37 cellular contexts compared by ENCODE assay signal in genomic region chrX:115697806-115698205, GRCh38.
"Had no signal": no experiment of that assay in that cellular context is flagged by ENCODE, and none has a peak within 500 bp of the region (broad histone marks: within the 10 kb centered on the region; RNA-seq: fewer than 3 reads in every experiment).

No MANE protein-coding gene starts in this region.

- H3K27me3 Mint-ChIP-seq: activated CD4-positive, alpha-beta memory T cell treated with anti-CD3 and anti-CD28 coated beads for 36 hours; activated CD4-positive, alpha-beta T cell treated with anti-CD3 and anti-CD28 coated beads for 36 hours; activated CD4-positive, alpha-beta T cell treated with anti-CD3 and anti-CD28 coated beads, Interleukin-2, amount 10 ng/mL, durations not matched to agents 24 days and 14 days; activated CD8-positive, alpha-beta memory T cell treated with anti-CD3 and anti-CD28 coated beads, Interleukin-2, amount 10 ng/mL, durations not matched to agents 7 days and 5 days; activated naive CD8-positive, alpha-beta T cell treated with anti-CD3 and anti-CD28 coated beads for 36 hours; activated naive CD8-positive, alpha-beta T cell treated with anti-CD3 and anti-CD28 coated beads, Interleukin-2, amount 50 U/mL, for 24 hours; central memory CD8-positive, alpha-beta T cell; dendritic cell treated with granulocyte-macrophage colony-stimulating factor and Interleukin-4, amounts not matched to agents 40 ng/mL and 50 ng/mL, for 4 days; T-helper 17 cell had no signal

- ATAC-seq: activated CD4-positive, alpha-beta T cell treated with anti-CD3 and anti-CD28 coated beads for 36 hours; activated CD8-positive, alpha-beta memory T cell treated with anti-CD3 and anti-CD28 coated beads, Interleukin-2, amount 10 ng/mL, durations not matched to agents 7 days and 5 days; activated CD8-positive, alpha-beta T cell treated with anti-CD3 and anti-CD28 coated beads, Interleukin-2, amount 10 ng/mL, durations not matched to agents 7 days and 5 days; activated naive CD8-positive, alpha-beta T cell treated with anti-CD3 and anti-CD28 coated beads, Interleukin-2, amount 50 U/mL, for 24 hours; esophagus mucosa; foreskin keratinocyte; gastrocnemius medialis; heart left ventricle; T-helper 17 cell had no signal

- H3K4me1 ChIP-seq: adrenal gland, breast epithelium, foreskin keratinocyte, gastrocnemius medialis, heart left ventricle had no signal

- H3K27ac Mint-ChIP-seq: activated CD4-positive, alpha-beta memory T cell treated with anti-CD3 and anti-CD28 coated beads for 36 hours; activated CD4-positive, alpha-beta T cell treated with anti-CD3 and anti-CD28 coated beads for 36 hours; activated CD4-positive, alpha-beta T cell treated with anti-CD3 and anti-CD28 coated beads, Interleukin-2, amount 10 ng/mL, durations not matched to agents 24 days and 14 days; activated CD8-positive, alpha-beta memory T cell treated with anti-CD3 and anti-CD28 coated beads, Interleukin-2, amount 10 ng/mL, durations not matched to agents 7 days and 5 days; activated CD8-positive, alpha-beta T cell treated with anti-CD3 and anti-CD28 coated beads, Interleukin-2, amount 10 ng/mL, durations not matched to agents 7 days and 5 days; activated naive CD4-positive, alpha-beta T cell treated with anti-CD3 and anti-CD28 coated beads for 36 hours; activated naive CD4-positive, alpha-beta T cell treated with anti-CD3 and anti-CD28 coated beads, Interleukin-2, amount 50 U/mL, for 24 hours; activated naive CD8-positive, alpha-beta T cell treated with anti-CD3 and anti-CD28 coated beads for 36 hours; activated naive CD8-positive, alpha-beta T cell treated with anti-CD3 and anti-CD28 coated beads, Interleukin-2, amount 50 U/mL, for 24 hours; activated T-helper 1 cell treated with anti-CD3 and anti-CD28 coated beads, Interleukin-12 subunit alpha, Interleukin-12 subunit beta, Interleukin-2, Interleukin-4 antibody, amounts not matched to agents 30 ng/mL and 10 ng/mL and 1 ng/mL, durations not matched to agents 14 hours and 24 hours and 36 hours; activated T-helper 2 cell treated with anti-CD3 and anti-CD28 coated beads, Interferon-gamma antibody, Interleukin-2, Interleukin-4, amounts not matched to agents 10 μg/mL and 5 μg/mL and 100 μg/mL, durations not matched to agents 14 hours and 24 hours and 36 hours; brain; dendritic cell treated with granulocyte-macrophage colony-stimulating factor and Interleukin-4, amounts not matched to agents 40 ng/mL and 50 ng/mL, for 4 days; endodermal cell; T-helper 17 cell; T-helper 2 cell treated with Interferon-gamma antibody and Interleukin-4, amounts not matched to agents 5 μg/mL and 100 μg/mL, for 36 hours had no signal

- H3K27me3 ChIP-seq: foreskin keratinocyte, gastrocnemius medialis had no signal

- H3K36me3 Mint-ChIP-seq: activated CD4-positive, alpha-beta memory T cell treated with anti-CD3 and anti-CD28 coated beads for 36 hours; activated CD8-positive, alpha-beta memory T cell treated with anti-CD3 and anti-CD28 coated beads, Interleukin-2, amount 10 ng/mL, durations not matched to agents 7 days and 5 days; activated naive CD4-positive, alpha-beta T cell treated with anti-CD3 and anti-CD28 coated beads, Interleukin-2, amount 50 U/mL, for 24 hours; activated naive CD8-positive, alpha-beta T cell treated with anti-CD3 and anti-CD28 coated beads for 36 hours; brain had no signal

- H3K9me3 ChIP-seq: adrenal gland, breast epithelium, gastrocnemius medialis, heart left ventricle had no signal

- H3K4me1 Mint-ChIP-seq: activated CD4-positive, alpha-beta T cell treated with anti-CD3 and anti-CD28 coated beads for 36 hours; activated CD4-positive, alpha-beta T cell treated with anti-CD3 and anti-CD28 coated beads, Interleukin-2, amount 10 ng/mL, durations not matched to agents 24 days and 14 days; activated CD8-positive, alpha-beta memory T cell treated with anti-CD3 and anti-CD28 coated beads, Interleukin-2, amount 10 ng/mL, durations not matched to agents 7 days and 5 days; activated naive CD4-positive, alpha-beta T cell treated with anti-CD3 and anti-CD28 coated beads, Interleukin-2, amount 50 U/mL, for 24 hours; activated naive CD8-positive, alpha-beta T cell treated with anti-CD3 and anti-CD28 coated beads for 36 hours; activated naive CD8-positive, alpha-beta T cell treated with anti-CD3 and anti-CD28 coated beads, Interleukin-2, amount 50 U/mL, for 24 hours; brain; central memory CD8-positive, alpha-beta T cell; T-helper 17 cell had no signal

- H3K4me3 Mint-ChIP-seq: activated CD4-positive, alpha-beta memory T cell treated with anti-CD3 and anti-CD28 coated beads for 36 hours; activated CD4-positive, alpha-beta T cell treated with anti-CD3 and anti-CD28 coated beads for 36 hours; activated CD4-positive, alpha-beta T cell treated with anti-CD3 and anti-CD28 coated beads, Interleukin-2, amount 10 ng/mL, durations not matched to agents 24 days and 14 days; activated CD8-positive, alpha-beta memory T cell treated with anti-CD3 and anti-CD28 coated beads, Interleukin-2, amount 10 ng/mL, durations not matched to agents 7 days and 5 days; activated CD8-positive, alpha-beta T cell treated with anti-CD3 and anti-CD28 coated beads, Interleukin-2, amount 10 ng/mL, durations not matched to agents 7 days and 5 days; activated naive CD4-positive, alpha-beta T cell treated with anti-CD3 and anti-CD28 coated beads for 36 hours; activated naive CD4-positive, alpha-beta T cell treated with anti-CD3 and anti-CD28 coated beads, Interleukin-2, amount 50 U/mL, for 24 hours; activated naive CD8-positive, alpha-beta T cell treated with anti-CD3 and anti-CD28 coated beads for 36 hours; activated naive CD8-positive, alpha-beta T cell treated with anti-CD3 and anti-CD28 coated beads, Interleukin-2, amount 50 U/mL, for 24 hours; activated T-helper 1 cell treated with anti-CD3 and anti-CD28 coated beads, Interleukin-12 subunit alpha, Interleukin-12 subunit beta, Interleukin-2, Interleukin-4 antibody, amounts not matched to agents 30 ng/mL and 10 ng/mL and 1 ng/mL, durations not matched to agents 14 hours and 24 hours and 36 hours; brain; central memory CD8-positive, alpha-beta T cell; dendritic cell treated with granulocyte-macrophage colony-stimulating factor and Interleukin-4, amounts not matched to agents 40 ng/mL and 50 ng/mL, for 4 days; endodermal cell; T-helper 17 cell; T-helper 2 cell treated with Interferon-gamma antibody and Interleukin-4, amounts not matched to agents 5 μg/mL and 100 μg/mL, for 36 hours had no signal

- DNase-seq: activated CD4-positive, alpha-beta memory T cell treated with anti-CD3 and anti-CD28 coated beads for 36 hours; activated CD4-positive, alpha-beta T cell treated with anti-CD3 and anti-CD28 coated beads for 36 hours; activated CD4-positive, alpha-beta T cell treated with anti-CD3 and anti-CD28 coated beads, Interleukin-2, amount 10 ng/mL, durations not matched to agents 24 days and 14 days; activated CD4-positive, CD25-positive, alpha-beta regulatory T cell; activated CD4-positive, CD25-positive, alpha-beta regulatory T cell treated with anti-CD3 and anti-CD28 coated beads, Interleukin-2, amount 50 U/mL, for 72 hours; activated CD8-positive, alpha-beta memory T cell treated with anti-CD3 and anti-CD28 coated beads, Interleukin-2, amount 10 ng/mL, durations not matched to agents 7 days and 5 days; activated CD8-positive, alpha-beta memory T cell treated with anti-CD3 and anti-CD28 coated beads, Interleukin-2, amount 50 U/mL, for 4 hours; activated CD8-positive, alpha-beta T cell treated with anti-CD3 and anti-CD28 coated beads, Interleukin-2, amount 10 ng/mL, durations not matched to agents 7 days and 5 days; activated effector memory CD4-positive, alpha-beta T cell treated with anti-CD3 and anti-CD28 coated beads, Interleukin-2, amount 50 U/mL, for 16 hours; activated naive CD4-positive, alpha-beta T cell treated with anti-CD3 and anti-CD28 coated beads for 36 hours; activated naive CD8-positive, alpha-beta T cell treated with anti-CD3 and anti-CD28 coated beads for 36 hours; activated naive CD8-positive, alpha-beta T cell treated with anti-CD3 and anti-CD28 coated beads, Interleukin-2, amount 50 U/mL, for 24 hours; activated T-cell treated with anti-CD3 and anti-CD28 coated beads, Interleukin-2, amount 50 U/mL, for 1 hour; activated T-cell treated with anti-CD3 and anti-CD28 coated beads, Interleukin-2, amount 50 U/mL, for 48 hours; adrenal gland; amygdala; aorta; dorsolateral prefrontal cortex; effector memory CD4-positive, alpha-beta T cell; endodermal cell; foreskin keratinocyte; gastrocnemius medialis; glutamatergic neuron; heart left ventricle; T-helper 1 cell; T-helper 17 cell; T1000 had no signal

- H3K36me3 ChIP-seq: adrenal gland, breast epithelium, gastrocnemius medialis, heart left ventricle had no signal

- H3K4me3 ChIP-seq: adrenal gland, breast epithelium, coronary artery, dorsolateral prefrontal cortex, gastrocnemius medialis, heart left ventricle had no signal

- H3K9me3 Mint-ChIP-seq: activated CD4-positive, alpha-beta memory T cell treated with anti-CD3 and anti-CD28 coated beads for 36 hours; activated CD4-positive, alpha-beta T cell treated with anti-CD3 and anti-CD28 coated beads, Interleukin-2, amount 10 ng/mL, durations not matched to agents 24 days and 14 days; activated naive CD4-positive, alpha-beta T cell treated with anti-CD3 and anti-CD28 coated beads for 36 hours; activated naive CD4-positive, alpha-beta T cell treated with anti-CD3 and anti-CD28 coated beads, Interleukin-2, amount 50 U/mL, for 24 hours; activated naive CD8-positive, alpha-beta T cell treated with anti-CD3 and anti-CD28 coated beads for 36 hours; activated naive CD8-positive, alpha-beta T cell treated with anti-CD3 and anti-CD28 coated beads, Interleukin-2, amount 50 U/mL, for 24 hours; activated T-helper 1 cell treated with anti-CD3 and anti-CD28 coated beads, Interleukin-12 subunit alpha, Interleukin-12 subunit beta, Interleukin-2, Interleukin-4 antibody, amounts not matched to agents 30 ng/mL and 10 ng/mL and 1 ng/mL, durations not matched to agents 14 hours and 24 hours and 36 hours; activated T-helper 2 cell treated with anti-CD3 and anti-CD28 coated beads, Interferon-gamma antibody, Interleukin-2, Interleukin-4, amounts not matched to agents 10 μg/mL and 5 μg/mL and 100 μg/mL, durations not matched to agents 14 hours and 24 hours and 36 hours; brain; central memory CD8-positive, alpha-beta T cell; dendritic cell treated with granulocyte-macrophage colony-stimulating factor and Interleukin-4, amounts not matched to agents 40 ng/mL and 50 ng/mL, for 4 days; endodermal cell; T-helper 2 cell treated with Interferon-gamma antibody and Interleukin-4, amounts not matched to agents 5 μg/mL and 100 μg/mL, for 36 hours had no signal

- H3K27ac ChIP-seq: adrenal gland, breast epithelium, coronary artery, foreskin keratinocyte, gastrocnemius medialis, heart left ventricle had no signal
